20 cellular contexts compared by ENCODE assay signal in genomic region chr15:72112111-72112510, GRCh38. TPM values are rescaled to one million over a fixed set of nuclear protein-coding genes. Genes with fewer than 3 reads are reported as not detected.
DNase-seq lines count a peak whose midpoint lies in the region; ATAC-seq and TF ChIP-seq lines count a peak whose summit lies in the region.
"Had no signal": no experiment of that assay in that cellular context is flagged by ENCODE, and none has a peak within 500 bp of the region (broad histone marks: within the 10 kb centered on the region; RNA-seq: fewer than 3 reads in every experiment).

No MANE protein-coding gene starts in this region.

- intact Hi-C loops in left ventricle myocardium inferior (cut with micrococcal nuclease) (no loop called here), Right ventricle myocardium inferior (cut with DNase I) (no loop called here)

- WGBS in tibial nerve, 2 donors: 49 to 54% methylated on average over 2 of the region's 2 CpGs
- WGBS in hepatocyte (ENCODE audit: low lambda C conversion rate, missing lambda C conversion rate): 76% methylated on average over 2 of the region's 2 CpGs
- WGBS in mesendoderm (ENCODE audit: extremely low coverage, insufficient coverage, low lambda C conversion rate): no CpG with 5 or more reads among the region's 2 CpGs

- DNase-seq in left ventricle myocardium inferior (no peak), Right ventricle myocardium inferior (ENCODE audit: missing footprints) (no peak), choroid plexus epithelial cell (ENCODE audit: low read depth) (peak; percentile 28), myocyte (ENCODE audit: low read depth) (peak; percentile 43), tibial nerve (ENCODE audit: low spot score in 2 of 2) (no peak), hepatocyte (ENCODE audit: low spot score) (no peak), mesendoderm (no peak)
- DNase-seq: CD8-positive, alpha-beta T cell; DND-41; GDM1; KG1; MG63; NCI-H1092; NCI-H146; NCI-H2081; NCI-H82; PC-9 had no signal

- no peaks in the 10 kb centered on the region for H3K9me3 ChIP-seq in left ventricle myocardium inferior (replicated peaks)
- H3K9me3 ChIP-seq in tibial nerve: no peaks in the 10 kb centered on the region
- no peaks in the 10 kb centered on the region for H3K9me3 ChIP-seq in hepatocyte (ENCODE audit: low read depth)
- H3K9me3 ChIP-seq: BLaER1, MG63 had no signal

- H3K4me1 ChIP-seq in left ventricle myocardium inferior (peaks cover 73% of the 10 kb centered on the region), tibial nerve (peaks cover 0 to 65% (median 18%) of the 10 kb centered on the region in 4 donors), hepatocyte (ENCODE audit: insufficient read depth) (peaks cover 12% of the 10 kb centered on the region), mesendoderm (ENCODE audit: control insufficient read depth, low read depth, low read length) (no peaks in the 10 kb centered on the region)

- H3K79me1 ChIP-seq in mesendoderm (ENCODE audit: low read length): peaks cover 3% of the 10 kb centered on the region

- H3K18ac ChIP-seq in mesendoderm (ENCODE audit: low read length): no peak overlapping the region

- no peaks in the 10 kb centered on the region for H3K9me2 ChIP-seq in hepatocyte (replicated peaks; ENCODE audit: insufficient read depth)

- no peak overlapping the region for H3K4me2 ChIP-seq in hepatocyte
- H3K4me2 ChIP-seq in mesendoderm (ENCODE audit: low read length): no peak overlapping the region
- H3K4me2 ChIP-seq: BLaER1, PC-9 had no signal

- no peak overlapping the region for H3K56ac ChIP-seq in mesendoderm (ENCODE audit: low read length)

- no peak for TF ChIP-seq EP300 in tibial nerve (IDR thresholded peaks at IDR 0.05)

- H3K23ac ChIP-seq in mesendoderm (ENCODE audit: low read length): no peak overlapping the region

- H4K5ac ChIP-seq in mesendoderm (ENCODE audit: low read length): no peak overlapping the region

- H3K36me3 ChIP-seq in left ventricle myocardium inferior (no peaks in the 10 kb centered on the region), tibial nerve (no peaks in the 10 kb centered on the region), hepatocyte (replicated peaks; ENCODE audit: insufficient read depth, low read depth) (no peaks in the 10 kb centered on the region), mesendoderm (ENCODE audit: control insufficient read depth, insufficient read depth, low read length) (no peaks in the 10 kb centered on the region)
- H3K36me3 ChIP-seq: BLaER1, MG63 had no signal

- H2BK15ac ChIP-seq in mesendoderm (replicated peaks; ENCODE audit: low read depth): no peak overlapping the region

- no peak overlapping the region for H3K4me3 ChIP-seq in left ventricle myocardium inferior
- H3K4me3 ChIP-seq in choroid plexus epithelial cell (ENCODE audit: low read depth, low read length): no peak overlapping the region
- H3K4me3 ChIP-seq in tibial nerve: no peak overlapping the region
- H3K4me3 ChIP-seq in hepatocyte: no peak overlapping the region
- no peak overlapping the region for H3K4me3 ChIP-seq in mesendoderm (ENCODE audit: low read length)
- H3K4me3 ChIP-seq: BLaER1, MG63, PC-9 had no signal

- H3K4ac ChIP-seq in mesendoderm (ENCODE audit: low read depth, low read length): no peak overlapping the region

- H2BK5ac ChIP-seq in mesendoderm (ENCODE audit: low read length): no peak overlapping the region

- H3K27me3 ChIP-seq in left ventricle myocardium inferior (ENCODE audit: low read depth): no peaks in the 10 kb centered on the region
- no peaks in the 10 kb centered on the region for H3K27me3 ChIP-seq in tibial nerve
- H3K27me3 ChIP-seq in hepatocyte: no peaks in the 10 kb centered on the region
- no peaks in the 10 kb centered on the region for H3K27me3 ChIP-seq in mesendoderm (ENCODE audit: insufficient read depth, low read length, poor library complexity)
- H3K27me3 ChIP-seq: BLaER1, MG63 had no signal

- ATAC-seq in Right ventricle myocardium inferior (no peak), GM21423 (IDR thresholded peaks at IDR 0.05; ENCODE audit: unreplicated experiment) (no peak)
- ATAC-seq: CD8-positive, alpha-beta T cell; HepG2 had no signal

- H3K9ac ChIP-seq in mesendoderm (ENCODE audit: low read length): no peak overlapping the region
- H3K9ac ChIP-seq: BLaER1 had no signal

- no peak overlapping the region for H2BK120ac ChIP-seq in mesendoderm (ENCODE audit: low read depth, low read length)

- no peak overlapping the region for H2AK5ac ChIP-seq in mesendoderm (ENCODE audit: low read length)

- no peak overlapping the region for H4K8ac ChIP-seq in mesendoderm (ENCODE audit: low read depth, low read length)

- H2AFZ ChIP-seq in hepatocyte: no peak overlapping the region
- H2AFZ ChIP-seq: PC-9 had no signal

- TF ChIP-seq POLR2A in tibial nerve (IDR thresholded peaks at IDR 0.05): no peak

- H3K27ac ChIP-seq in left ventricle myocardium inferior (replicated peaks) (peak overlapping the region; percentile 53), tibial nerve (no peak overlapping the region), hepatocyte (no peak overlapping the region), mesendoderm (ENCODE audit: low read depth, low read length) (no peak overlapping the region)
- H3K27ac ChIP-seq: BLaER1, PC-9 had no signal

- peaks cover 20% of the 10 kb centered on the region for H4K20me1 ChIP-seq in hepatocyte (ENCODE audit: insufficient read depth, poor library complexity, severe bottlenecking)

- peaks cover 99% of the 10 kb centered on the region for H3K79me2 ChIP-seq in hepatocyte
- H3K79me2 ChIP-seq in mesendoderm (ENCODE audit: control insufficient read depth, insufficient read depth, low read length): no peaks in the 10 kb centered on the region

- no peak for TF ChIP-seq CTCF in left ventricle myocardium inferior (IDR thresholded peaks at IDR 0.05; ENCODE audit: borderline replicate concordance)
- no peak for TF ChIP-seq CTCF in choroid plexus epithelial cell (conservative IDR thresholded peaks at IDR 0.05; ENCODE audit: low read depth, low read length)
- TF ChIP-seq CTCF in tibial nerve (IDR thresholded peaks at IDR 0.05): no peak
- TF ChIP-seq CTCF in hepatocyte (IDR thresholded peaks at IDR 0.05; ENCODE audit: poor library complexity): no peak

RNA-seq across cellular contexts. Expression of gene MYO9A, which starts 5.8 kb away (rescaled TPM):
- 22.5 TPM for total RNA-seq in left ventricle myocardium inferior
- total RNA-seq in Right ventricle myocardium inferior: 27.5 TPM
- total RNA-seq in myocyte: 21.2 and 22.1 TPM in 2 replicates
- 5.5 TPM for polyA plus RNA-seq in myocyte (2012)
- 10 to 100 TPM; 61.2 to 99.9 (median 79.9) TPM for total RNA-seq in tibial nerve
- total RNA-seq in hepatocyte: 38.2 and 42.8 TPM in 2 replicates
- 13.1 and 17.9 TPM in 2 replicates for polyA plus RNA-seq in hepatocyte
- 4.0 TPM for polyA plus RNA-seq in mesendoderm (2013, experiment 1 of 2)
- polyA plus RNA-seq in mesendoderm (2013, experiment 2 of 2): 3.9 TPM

RNA-seq across cellular contexts. Expression of gene SENP8, which starts 6.1 kb away (rescaled TPM):
- 6.5 TPM for total RNA-seq in left ventricle myocardium inferior
- 5.9 TPM for total RNA-seq in Right ventricle myocardium inferior
- total RNA-seq in myocyte: 2.1 and 3.2 TPM in 2 replicates
- polyA plus RNA-seq in myocyte (2012): 1.7 TPM
- total RNA-seq in tibial nerve: 1 to 10 TPM; 1.2 to 2.2 (median 1.9) TPM
- 2.0 and 3.6 TPM in 2 replicates for total RNA-seq in hepatocyte
- 1.5 and 2.2 TPM in 2 replicates for polyA plus RNA-seq in hepatocyte
- 2.3 TPM for polyA plus RNA-seq in mesendoderm (2013, experiment 1 of 2)
- 2.7 TPM for polyA plus RNA-seq in mesendoderm (2013, experiment 2 of 2)

Comparison
In these comparisons a context has a peak if more than half of its experiments do, and no peak if none do; other contexts are left out.
1. DNase-seq: peak in choroid plexus epithelial cell (single experiment) and myocyte (single experiment); none in left ventricle myocardium inferior (single experiment), Right ventricle myocardium inferior (single experiment), tibial nerve (0 of 2), hepatocyte (single experiment) and mesendoderm (single experiment).